In the genomic region with DNA sequence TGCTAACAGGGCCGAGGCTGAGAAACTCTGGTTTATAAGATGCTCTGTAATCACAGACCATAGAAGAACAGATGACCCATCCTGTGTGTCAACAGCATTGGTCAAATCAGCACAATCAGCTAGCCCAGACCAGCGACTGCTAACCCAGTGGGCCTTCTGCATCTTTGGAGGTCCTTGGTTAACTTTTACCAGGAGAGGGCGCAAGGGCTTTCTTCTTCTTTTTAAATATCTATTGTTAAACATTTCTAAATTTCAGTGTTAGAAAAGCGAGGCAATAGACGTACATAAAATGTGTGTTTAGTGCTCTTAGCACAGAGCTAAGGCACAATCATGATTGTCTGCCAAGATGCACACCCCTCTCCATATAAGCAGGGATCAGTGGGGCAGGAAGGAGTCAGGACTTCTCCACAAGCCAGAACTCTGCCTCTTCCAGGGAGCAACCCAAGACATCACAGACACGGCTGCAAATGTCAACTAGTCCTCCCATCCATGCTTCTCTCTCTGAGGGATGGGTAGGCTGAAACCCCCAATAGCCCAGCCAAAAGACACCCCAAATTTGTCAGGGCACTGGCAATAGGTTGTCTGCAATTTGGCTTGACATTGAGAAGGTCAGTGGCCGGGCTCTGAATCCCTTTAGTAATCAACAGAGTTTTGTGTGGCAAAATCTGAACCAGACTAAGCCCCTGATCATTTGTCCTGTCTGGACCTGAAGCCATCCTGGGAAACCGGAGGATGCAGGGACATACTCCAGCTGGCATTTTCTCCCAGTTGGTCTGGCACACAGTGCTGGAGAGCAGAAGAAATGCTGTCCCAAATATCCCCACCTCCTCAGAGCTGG, we compare ENCODE assay signal across 8 cellular contexts.
DNase-seq lines count a peak whose midpoint lies in the region; ATAC-seq and TF ChIP-seq lines count a peak whose summit lies in the region.

No MANE protein-coding gene starts in this region.

- H3K36me3 ChIP-seq in DOHH2 (ENCODE audit: control insufficient read depth, low read length): peaks cover 38% of the 10 kb centered on the region

- H4K20me1 ChIP-seq in DOHH2 (ENCODE audit: control insufficient read depth, insufficient read depth, low read depth, low read length): no peaks in the 10 kb centered on the region

- no peaks in the 10 kb centered on the region for H3K9me2 ChIP-seq in DOHH2 (replicated peaks; ENCODE audit: control insufficient read depth, low read length)

- peak; percentile 77 for TF ChIP-seq CTCF in DOHH2 (IDR thresholded peaks at IDR 0.05; ENCODE audit: low read depth, low read length, poor library complexity, severe bottlenecking)

- ATAC-seq in HG02840 (IDR thresholded peaks at IDR 0.05; ENCODE audit: low FRiP score, unreplicated experiment): peak; percentile 57
- no peak for ATAC-seq in HG02970 (IDR thresholded peaks at IDR 0.05; ENCODE audit: low FRiP score, unreplicated experiment)

- H3K4me1 ChIP-seq in DOHH2 (ENCODE audit: control insufficient read depth, low read length): peaks cover 100% of the 10 kb centered on the region

- H3K27me3 ChIP-seq in DOHH2 (ENCODE audit: control insufficient read depth, low read length): no peaks in the 10 kb centered on the region

- H3K9me3 ChIP-seq in DOHH2 (ENCODE audit: control insufficient read depth, insufficient read depth, low read length): no peaks in the 10 kb centered on the region

- peak overlapping the region; percentile 47 for H3K4me3 ChIP-seq in DOHH2 (ENCODE audit: low read length)

- peaks cover 91% of the 10 kb centered on the region for H3K79me2 ChIP-seq in DOHH2 (ENCODE audit: control insufficient read depth, low read length)

- H3K4me2 ChIP-seq in DOHH2 (ENCODE audit: low read length): peak overlapping the region; percentile 51

- peaks cover 72% of the 10 kb centered on the region for H3F3A ChIP-seq in DOHH2 (ENCODE audit: control insufficient read depth, insufficient read depth)

- DNase-seq in OCI-M1 (lab: John Stamatoyannopoulos, UW) (peak; percentile 79), germinal center (ENCODE audit: low spot score) (peak; percentile 60), pons (ENCODE audit: low spot score) (peak; percentile 64), NCI-H2029 treated with DMSO at 0.1 percent for 48 hours (lab: John Stamatoyannopoulos, UW) (no peak)
- DNase-seq in activated gamma-delta T cell treated with anti-CD3 and anti-CD28 coated beads, Interleukin-2, amount 50 U/mL, for 16 hours (ENCODE audit: low read depth): peak; percentile 45

- peak overlapping the region; percentile 94 for H3K27ac ChIP-seq in DOHH2 (ENCODE audit: low read depth, low read length)
